In the genomic region with DNA sequence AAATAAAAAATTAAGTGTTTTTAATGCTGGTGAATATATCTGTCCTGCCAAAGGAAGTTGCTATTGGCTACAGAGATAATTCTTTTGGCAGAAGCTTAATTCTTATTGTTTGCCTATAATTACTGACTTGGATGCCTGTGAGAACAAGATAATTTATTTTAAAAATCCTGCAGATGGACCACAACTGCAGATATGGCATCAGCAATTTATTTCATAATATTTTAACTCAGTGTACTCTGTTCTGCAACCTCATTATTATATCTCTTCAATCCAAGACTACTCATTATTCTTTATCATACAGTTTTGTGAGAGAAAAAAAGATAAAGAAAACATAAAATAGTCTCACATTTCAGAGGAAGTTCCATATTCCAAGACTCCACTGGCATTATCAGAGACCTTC, we compare ENCODE assay signal across 16 cellular contexts.
A peak's percentile ranks its signal among the peaks of the same experiment; 100 is the strongest.
DNase-seq lines count a peak whose midpoint lies in the region; ATAC-seq and TF ChIP-seq lines count a peak whose summit lies in the region.
"Had no signal": no experiment of that assay in that cellular context is flagged by ENCODE, and none has a peak within 500 bp of the region (broad histone marks: within the 10 kb centered on the region; RNA-seq: fewer than 3 reads in every experiment).

No MANE protein-coding gene starts in this region.

- H3K9me3 ChIP-seq in psoas muscle = no peaks in the 10 kb centered on the region
- H3K9me3 ChIP-seq: A549 had no signal

- intact Hi-C loops in psoas muscle (cut with DNase I) = no loop called here

- H3K36me3 ChIP-seq in psoas muscle (ENCODE audit: insufficient read depth in 1 of 2, low read depth in 1 of 2) = no peaks in the 10 kb centered on the region

- peak; percentile 42 for DNase-seq in NCI-H1105 treated with DMSO at 0.1 percent for 48 hours (lab: John Stamatoyannopoulos, UW)
- no peak for DNase-seq in NCI-H1105 (lab: John Stamatoyannopoulos, UW)
- DNase-seq in amniotic epithelial cell (ENCODE audit: low read depth) = peak; percentile 3
- no peak for DNase-seq in psoas muscle
- DNase-seq in SKM-1 (lab: John Stamatoyannopoulos, UW; ENCODE audit: unreplicated experiment) = no peak
- DNase-seq: AML-193; CD4-positive, alpha-beta T cell; DMS153; DMS79; GDM1; H9 had no signal

- no peaks in the 10 kb centered on the region for H3K4me1 ChIP-seq in psoas muscle
- H3K4me1 ChIP-seq: A549 had no signal

- ATAC-seq in SK-N-SH treated with all-trans-retinoic acid at 6 μM for 48 hours = no peak
- ATAC-seq in GM19324 (IDR thresholded peaks at IDR 0.05; ENCODE audit: low FRiP score, unreplicated experiment) = no peak
- ATAC-seq in psoas muscle = no peak
- ATAC-seq: A549 had no signal

- H3K4me3 ChIP-seq in psoas muscle = no peak overlapping the region
- H3K4me3 ChIP-seq: A549 had no signal

- H3K27me3 ChIP-seq in psoas muscle (ENCODE audit: insufficient read depth in 3 of 3, low read length in 2 of 3) = no peaks in the 10 kb centered on the region

- no peak for TF ChIP-seq CTCF in psoas muscle (IDR thresholded peaks at IDR 0.05)

- no peak overlapping the region for H3K27ac ChIP-seq in psoas muscle
- H3K27ac ChIP-seq: 22Rv1, A549, C4-2B had no signal

TF ChIP-seq in SK-N-SH treated with all-trans-retinoic acid at 6 μM for 48 hours, 23 proteins besides CTCF, POLR2A, EP300 and RAD21:
- TF ChIP-seq BACH2 (CRISPR knock-in tag; IDR thresholded peaks at IDR 0.05; ENCODE audit: borderline replicate concordance) (no peak), ZC3H10 (CRISPR knock-in tag; IDR thresholded peaks at IDR 0.05) (no peak), ZNF70 (CRISPR knock-in tag; IDR thresholded peaks at IDR 0.05) (no peak), ARNTL (CRISPR knock-in tag; IDR thresholded peaks at IDR 0.05; ENCODE audit: borderline replicate concordance, low read depth) (no peak), TCF4 (CRISPR knock-in tag; IDR thresholded peaks at IDR 0.05; ENCODE audit: borderline replicate concordance) (peak; percentile 61; the same call in 1 of the 2 replicates), ISL1 (CRISPR knock-in tag; IDR thresholded peaks at IDR 0.05) (peak; percentile 81)
- TF ChIP-seq, protein P1, sequence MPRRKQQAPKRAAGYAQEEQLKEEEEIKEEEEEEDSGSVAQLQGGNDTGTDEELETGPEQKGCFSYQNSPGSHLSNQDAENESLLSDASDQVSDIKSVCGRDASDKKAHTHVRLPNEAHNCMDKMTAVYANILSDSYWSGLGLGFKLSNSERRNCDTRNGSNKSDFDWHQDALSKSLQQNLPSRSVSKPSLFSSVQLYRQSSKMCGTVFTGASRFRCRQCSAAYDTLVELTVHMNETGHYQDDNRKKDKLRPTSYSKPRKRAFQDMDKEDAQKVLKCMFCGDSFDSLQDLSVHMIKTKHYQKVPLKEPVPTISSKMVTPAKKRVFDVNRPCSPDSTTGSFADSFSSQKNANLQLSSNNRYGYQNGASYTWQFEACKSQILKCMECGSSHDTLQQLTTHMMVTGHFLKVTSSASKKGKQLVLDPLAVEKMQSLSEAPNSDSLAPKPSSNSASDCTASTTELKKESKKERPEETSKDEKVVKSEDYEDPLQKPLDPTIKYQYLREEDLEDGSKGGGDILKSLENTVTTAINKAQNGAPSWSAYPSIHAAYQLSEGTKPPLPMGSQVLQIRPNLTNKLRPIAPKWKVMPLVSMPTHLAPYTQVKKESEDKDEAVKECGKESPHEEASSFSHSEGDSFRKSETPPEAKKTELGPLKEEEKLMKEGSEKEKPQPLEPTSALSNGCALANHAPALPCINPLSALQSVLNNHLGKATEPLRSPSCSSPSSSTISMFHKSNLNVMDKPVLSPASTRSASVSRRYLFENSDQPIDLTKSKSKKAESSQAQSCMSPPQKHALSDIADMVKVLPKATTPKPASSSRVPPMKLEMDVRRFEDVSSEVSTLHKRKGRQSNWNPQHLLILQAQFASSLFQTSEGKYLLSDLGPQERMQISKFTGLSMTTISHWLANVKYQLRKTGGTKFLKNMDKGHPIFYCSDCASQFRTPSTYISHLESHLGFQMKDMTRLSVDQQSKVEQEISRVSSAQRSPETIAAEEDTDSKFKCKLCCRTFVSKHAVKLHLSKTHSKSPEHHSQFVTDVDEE (CRISPR knock-in tag; IDR thresholded peaks at IDR 0.05) = peak; percentile 76
- TF ChIP-seq, protein P2, sequence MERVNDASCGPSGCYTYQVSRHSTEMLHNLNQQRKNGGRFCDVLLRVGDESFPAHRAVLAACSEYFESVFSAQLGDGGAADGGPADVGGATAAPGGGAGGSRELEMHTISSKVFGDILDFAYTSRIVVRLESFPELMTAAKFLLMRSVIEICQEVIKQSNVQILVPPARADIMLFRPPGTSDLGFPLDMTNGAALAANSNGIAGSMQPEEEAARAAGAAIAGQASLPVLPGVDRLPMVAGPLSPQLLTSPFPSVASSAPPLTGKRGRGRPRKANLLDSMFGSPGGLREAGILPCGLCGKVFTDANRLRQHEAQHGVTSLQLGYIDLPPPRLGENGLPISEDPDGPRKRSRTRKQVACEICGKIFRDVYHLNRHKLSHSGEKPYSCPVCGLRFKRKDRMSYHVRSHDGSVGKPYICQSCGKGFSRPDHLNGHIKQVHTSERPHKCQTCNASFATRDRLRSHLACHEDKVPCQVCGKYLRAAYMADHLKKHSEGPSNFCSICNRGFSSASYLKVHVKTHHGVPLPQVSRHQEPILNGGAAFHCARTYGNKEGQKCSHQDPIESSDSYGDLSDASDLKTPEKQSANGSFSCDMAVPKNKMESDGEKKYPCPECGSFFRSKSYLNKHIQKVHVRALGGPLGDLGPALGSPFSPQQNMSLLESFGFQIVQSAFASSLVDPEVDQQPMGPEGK (CRISPR knock-in tag; IDR thresholded peaks at IDR 0.05; ENCODE audit: borderline replicate concordance) = no peak

Comparison
In these comparisons a context has a peak if more than half of its experiments do, and no peak if none do; other contexts are left out.
1. DNase-seq: peak in NCI-H1105 treated with DMSO at 0.1 percent for 48 hours (single experiment) and amniotic epithelial cell (single experiment); none in NCI-H1105 (single experiment), psoas muscle (0 of 2) and SKM-1 (single experiment).